ENCODE assay signal across 8 cellular contexts in genomic region chr11:61815790-61816735, GRCh38. TPM values are rescaled to one million over a fixed set of nuclear protein-coding genes. Genes with fewer than 3 reads are reported as not detected.
DNase-seq lines count a peak whose midpoint lies in the region; ATAC-seq and TF ChIP-seq lines count a peak whose summit lies in the region.

No MANE protein-coding gene starts in this region.

- peak; percentile 22 for TF ChIP-seq POLR2A in GM19099 (IDR thresholded peaks at IDR 0.05; ENCODE audit: extremely low read depth, insufficient read length, low read depth)
- TF ChIP-seq POLR2A in transverse colon (IDR thresholded peaks at IDR 0.05): no peak

- peak overlapping the region; percentile 91 for H3K4me2 ChIP-seq in OCI-LY1 (ENCODE audit: low read length)

- H2AFZ ChIP-seq in OCI-LY1 (ENCODE audit: low read length): no peak overlapping the region

- peaks cover 17% of the 10 kb centered on the region for H3K4me1 Mint-ChIP-seq in CD14-positive monocyte
- H3K4me1 Mint-ChIP-seq in natural killer cell treated with Interleukin-12 subunit alpha and Interleukin-12 subunit beta and Interleukin-15 and Interleukin-18, amount 100 ng/mL, for 72 hours (ENCODE audit: low read depth in 2 of 2): peaks cover 13 to 21% of the 10 kb centered on the region in 2 donors

- H4K20me1 ChIP-seq in OCI-LY1 (ENCODE audit: insufficient read depth, low read length): no peaks in the 10 kb centered on the region

- H3K4me3 Mint-ChIP-seq in CD14-positive monocyte: peak overlapping the region; percentile 94 to 98
- H3K4me3 Mint-ChIP-seq in natural killer cell treated with Interleukin-12 subunit alpha and Interleukin-12 subunit beta and Interleukin-15 and Interleukin-18, amount 100 ng/mL, for 72 hours: peak overlapping the region; percentile 95

- 1% methylated on average over 60 of the region's 69 CpGs; no CpG with 5 or more reads in 1 of the 2 donors for WGBS in transverse colon (ENCODE audit: low coverage in 1 of 2), 2 donors

- peak; percentile 61 for DNase-seq in CD14-positive monocyte (ENCODE audit: low spot score)
- peak; percentile 39 for DNase-seq in activated effector memory CD4-positive, alpha-beta T cell treated with Interleukin-2 at 50 U/mL for 16 hours
- peak; percentile 50 for DNase-seq in fibroblast of the conjunctiva (ENCODE audit: low read depth)
- DNase-seq in natural killer cell treated with Interleukin-12 subunit alpha and Interleukin-12 subunit beta and Interleukin-15 and Interleukin-18, amount 100 ng/mL, for 72 hours (ENCODE audit: low spot score): peak; percentile 72
- DNase-seq in transverse colon: peak; percentile 52

- H3K27ac ChIP-seq in OCI-LY1 (ENCODE audit: low read depth, low read length, poor library complexity, severe bottlenecking): peak overlapping the region; percentile 73
- peak overlapping the region; percentile 86 to 96 (median 89) for H3K27ac ChIP-seq in transverse colon

- H3K27me3 Mint-ChIP-seq in CD14-positive monocyte (ENCODE audit: low read depth in 3 of 3): peaks cover 1 to 5% (median 2%) of the 10 kb centered on the region in 3 donors
- H3K27me3 Mint-ChIP-seq in natural killer cell treated with Interleukin-12 subunit alpha and Interleukin-12 subunit beta and Interleukin-15 and Interleukin-18, amount 100 ng/mL, for 72 hours: no peaks in the 10 kb centered on the region

- H3K36me3 ChIP-seq in OCI-LY1 (ENCODE audit: insufficient read depth, low read length) (peaks cover 17% of the 10 kb centered on the region), transverse colon (peaks cover 0 to 6% (median 0%) of the 10 kb centered on the region in 4 donors)

- H3K9me3 ChIP-seq in OCI-LY1 (ENCODE audit: low read length) (no peaks in the 10 kb centered on the region), transverse colon (no peaks in the 10 kb centered on the region)

- in situ Hi-C loops in transverse colon (cut with MboI; ENCODE audit: low pct_ligation_motif_present in 1 of 4, low pct_unique_long_range_greater_than_20kb in 1 of 4, low sequenced_read_pairs in 3 of 4): no loop called here

- no peaks in the 10 kb centered on the region for H3K79me2 ChIP-seq in OCI-LY1 (ENCODE audit: insufficient read depth, low read length)

- H3K9me3 Mint-ChIP-seq in CD14-positive monocyte: peaks cover 0 to 5% (median 0%) of the 10 kb centered on the region in 7 donors
- no peaks in the 10 kb centered on the region for H3K9me3 Mint-ChIP-seq in natural killer cell treated with Interleukin-12 subunit alpha and Interleukin-12 subunit beta and Interleukin-15 and Interleukin-18, amount 100 ng/mL, for 72 hours

- H3F3A ChIP-seq in OCI-LY1 (ENCODE audit: insufficient read depth, low read length): no peaks in the 10 kb centered on the region

- H3K9ac ChIP-seq in OCI-LY1 (ENCODE audit: low read length): peak overlapping the region; percentile 78

- H3K27me3 ChIP-seq in OCI-LY1 (ENCODE audit: insufficient read depth, low read length): no peaks in the 10 kb centered on the region
- H3K27me3 ChIP-seq in transverse colon: peaks cover 28% of the 10 kb centered on the region

- peaks cover 18 to 26% of the 10 kb centered on the region in 2 donors for H3K36me3 Mint-ChIP-seq in CD14-positive monocyte
- no peaks in the 10 kb centered on the region for H3K36me3 Mint-ChIP-seq in natural killer cell treated with Interleukin-12 subunit alpha and Interleukin-12 subunit beta and Interleukin-15 and Interleukin-18, amount 100 ng/mL, for 72 hours

- H3K4me1 ChIP-seq in OCI-LY1 (ENCODE audit: insufficient read depth, low read length, severe bottlenecking) (peaks cover 19% of the 10 kb centered on the region), transverse colon (peaks cover 0 to 34% (median 22%) of the 10 kb centered on the region in 4 donors)

- TF ChIP-seq EP300 in transverse colon (IDR thresholded peaks at IDR 0.05; ENCODE audit: low read depth): no peak

- intact Hi-C loops in CD14-positive monocyte (cut with micrococcal nuclease) (loop anchor here in 1 of 2 donors (2.0 kb wide), 1 partner anchor 23 kb away; the partner anchor contains the start of genes FEN1 and TMEM258), transverse colon (cut with DNase I; ENCODE audit: low total_unique reads) (no loop called here)

- peak overlapping the region; percentile 70 for H3K4me3 ChIP-seq in OCI-LY1 (ENCODE audit: low read depth, low read length, poor library complexity, severe bottlenecking)
- H3K4me3 ChIP-seq in transverse colon: peak overlapping the region; percentile 39 to 58 (median 50)

- no peaks in the 10 kb centered on the region for H3K9me2 ChIP-seq in OCI-LY1 (ENCODE audit: low read depth, low read length)

- H3K27ac Mint-ChIP-seq in CD14-positive monocyte: peak overlapping the region; percentile 97 to 99 (median 98)
- H3K27ac Mint-ChIP-seq in natural killer cell treated with Interleukin-12 subunit alpha and Interleukin-12 subunit beta and Interleukin-15 and Interleukin-18, amount 100 ng/mL, for 72 hours: peak overlapping the region; percentile 83 to 87

- ATAC-seq in HG03460 (IDR thresholded peaks at IDR 0.05; ENCODE audit: unreplicated experiment): peak; percentile 23
- ATAC-seq in natural killer cell treated with Interleukin-12 subunit alpha and Interleukin-12 subunit beta and Interleukin-15 and Interleukin-18, amount 100 ng/mL, for 72 hours: peak; percentile 59 to 72

- TF ChIP-seq CTCF in CD14-positive monocyte (IDR thresholded peaks at IDR 0.05) (no peak), OCI-LY1 (IDR thresholded peaks at IDR 0.05; ENCODE audit: low read length) (no peak), transverse colon (IDR thresholded peaks at IDR 0.05) (peak in 1 of 5 experiments; percentile 8)

RNA-seq across cellular contexts. Expression of gene FADS1, which starts 0.7 kb away (rescaled TPM):
- polyA plus RNA-seq in CD14-positive monocyte: 10 to 100 TPM; 29.2 to 31.8 TPM
- 10 to 100 TPM; 50.4 to 56.5 TPM for total RNA-seq in natural killer cell treated with Interleukin-12 subunit alpha and Interleukin-12 subunit beta and Interleukin-15 and Interleukin-18, amount 100 ng/mL, for 72 hours
- 10 to 100 TPM in 1 of 4 donors, 1 to 10 TPM in 3; 2.2 to 13.8 (median 3.7) TPM for total RNA-seq in transverse colon

RNA-seq across cellular contexts. Expression of gene FADS2, which starts 12.0 kb away (rescaled TPM):
- 10 to 100 TPM in 1 of 2 donors, 1 to 10 TPM in 1; 5.1 to 19.9 TPM for polyA plus RNA-seq in CD14-positive monocyte
- 10 to 100 TPM; 69.1 to 90.1 TPM for total RNA-seq in natural killer cell treated with Interleukin-12 subunit alpha and Interleukin-12 subunit beta and Interleukin-15 and Interleukin-18, amount 100 ng/mL, for 72 hours
- total RNA-seq in transverse colon: 10 to 100 TPM in 1 of 4 donors, 1 to 10 TPM in 3; 2.7 to 28.8 (median 3.9) TPM

RNA-seq across cellular contexts. Expression of gene FEN1, which starts 23.4 kb away (rescaled TPM):
- polyA plus RNA-seq in CD14-positive monocyte: 1 to 10 TPM; 4.3 to 6.4 TPM
- 100 to 1,000 TPM in 1 of 2 donors, 10 to 100 TPM in 1; 75.8 to 155 TPM for total RNA-seq in natural killer cell treated with Interleukin-12 subunit alpha and Interleukin-12 subunit beta and Interleukin-15 and Interleukin-18, amount 100 ng/mL, for 72 hours
- 1 to 10 TPM in 3 of 4 donors, under 1 TPM in 1; 1.00 to 9.4 (median 4.5) TPM for total RNA-seq in transverse colon

RNA-seq across cellular contexts. Expression of gene TMEM258, which starts 23.7 kb away (rescaled TPM):
- polyA plus RNA-seq in CD14-positive monocyte: 100 to 1,000 TPM; 220 to 224 TPM
- 100 to 1,000 TPM; 119 to 133 TPM for total RNA-seq in natural killer cell treated with Interleukin-12 subunit alpha and Interleukin-12 subunit beta and Interleukin-15 and Interleukin-18, amount 100 ng/mL, for 72 hours
- 10 to 100 TPM in 3 of 4 donors, 1 to 10 TPM in 1; 8.2 to 34.7 (median 23.7) TPM for total RNA-seq in transverse colon

Comparison
In these comparisons a context has a peak if more than half of its experiments do, and no peak if none do; other contexts are left out.
1. Peak in every context shown above with its lines: DNase-seq, ATAC-seq, H3K4me3 ChIP-seq and H3K27ac ChIP-seq.
2. RNA of gene FEN1, which starts 23.4 kb away (total RNA-seq): 75.8 to 155 TPM in natural killer cell treated with Interleukin-12 subunit alpha and Interleukin-12 subunit beta and Interleukin-15 and Interleukin-18, amount 100 ng/mL, for 72 hours; 1.00 to 9.4 TPM in transverse colon; every median in the first group is over 4 times any median in the second.